ENCODE assay signal across 24 cellular contexts in the genomic region with DNA sequence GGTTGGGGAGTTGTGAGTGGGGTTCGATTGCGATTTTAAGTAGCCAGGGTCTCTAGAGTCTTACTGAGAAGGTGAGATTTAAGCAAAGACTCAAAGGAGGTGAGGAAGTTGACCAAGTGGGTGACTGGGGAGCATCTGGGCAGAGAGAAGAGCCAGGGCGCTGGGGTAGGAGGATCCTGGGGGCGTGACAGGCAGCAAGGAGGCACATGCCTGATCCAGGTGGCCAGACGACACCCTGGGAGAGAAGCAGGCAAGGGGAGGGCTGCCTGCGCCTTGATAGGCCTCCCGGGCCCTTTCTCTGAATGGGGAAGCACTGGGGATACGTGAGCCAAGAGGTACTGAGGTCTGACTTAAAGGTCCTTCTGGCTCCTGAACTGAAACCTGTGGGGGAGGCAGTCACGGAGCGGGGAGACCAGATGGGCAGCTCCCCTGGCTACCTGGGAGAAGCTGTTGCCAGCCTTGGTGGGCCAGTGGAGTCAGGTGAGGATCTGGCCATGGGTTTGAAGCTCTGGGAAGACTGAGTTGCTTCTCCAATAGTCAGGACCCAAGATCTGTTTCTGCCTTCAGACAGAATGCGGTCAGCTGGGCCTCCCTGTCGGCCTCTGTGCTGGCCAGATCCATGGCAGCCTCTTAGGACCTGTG. TPM values are rescaled to one million over a fixed set of nuclear protein-coding genes. Genes with fewer than 3 reads are reported as not detected.
A peak's percentile ranks its signal among the peaks of the same experiment; 100 is the strongest.
DNase-seq lines count a peak whose midpoint lies in the region; ATAC-seq and TF ChIP-seq lines count a peak whose summit lies in the region.
"Had no signal": no experiment of that assay in that cellular context is flagged by ENCODE, and none has a peak within 500 bp of the region (broad histone marks: within the 10 kb centered on the region; RNA-seq: fewer than 3 reads in every experiment).

No MANE protein-coding gene starts in this region.

- no peak overlapping the region for H2AFZ ChIP-seq in neural progenitor cell (replicated peaks)

- peaks cover 5% of the 10 kb centered on the region for H3F3A ChIP-seq in neural progenitor cell (ENCODE audit: low read depth)

- H3K27ac Mint-ChIP-seq in activated T-helper 17 cell treated with anti-CD3 and anti-CD28 coated beads, Interleukin-2, amount 50 U/mL, for 72 hours = peak overlapping the region; percentile 58
- peak overlapping the region; percentile 27 for H3K27ac Mint-ChIP-seq in neural progenitor cell
- H3K27ac Mint-ChIP-seq: mesothelial cell of epicardium had no signal

- H3K4me3 Mint-ChIP-seq in activated T-helper 17 cell treated with anti-CD3 and anti-CD28 coated beads, Interleukin-2, amount 50 U/mL, for 72 hours = no peak overlapping the region
- peak overlapping the region; percentile 44 for H3K4me3 Mint-ChIP-seq in neural progenitor cell
- H3K4me3 Mint-ChIP-seq: immature natural killer cell, mesothelial cell of epicardium had no signal

- TF ChIP-seq CTCF in neural progenitor cell (IDR thresholded peaks at IDR 0.05) = no peak

- H3K9me3 Mint-ChIP-seq in activated T-helper 17 cell treated with anti-CD3 and anti-CD28 coated beads, Interleukin-2, amount 50 U/mL, for 72 hours = no peaks in the 10 kb centered on the region
- H3K9me3 Mint-ChIP-seq in neural progenitor cell = no peaks in the 10 kb centered on the region
- H3K9me3 Mint-ChIP-seq: CD4-positive, CD25-positive, alpha-beta regulatory T cell; immature natural killer cell; mesothelial cell of epicardium had no signal

- H3K27me3 ChIP-seq in BLaER1 = no peaks in the 10 kb centered on the region
- no peaks in the 10 kb centered on the region for H3K27me3 ChIP-seq in neural progenitor cell
- H3K27me3 ChIP-seq: adrenal gland, breast epithelium, testis had no signal

- peaks cover 86% of the 10 kb centered on the region for H3K4me1 ChIP-seq in BLaER1
- peaks cover 8% of the 10 kb centered on the region for H3K4me1 ChIP-seq in neural progenitor cell

- H3K9ac ChIP-seq in BLaER1 (no peak overlapping the region), neural progenitor cell (no peak overlapping the region)
- H3K9ac ChIP-seq: KMS-11 had no signal

- no peak overlapping the region for H3K4me2 ChIP-seq in BLaER1
- no peak overlapping the region for H3K4me2 ChIP-seq in neural progenitor cell
- H3K4me2 ChIP-seq: KMS-11 had no signal

- H3K36me3 ChIP-seq in BLaER1 (peaks cover 44% of the 10 kb centered on the region), neural progenitor cell (no peaks in the 10 kb centered on the region)
- H3K36me3 ChIP-seq: breast epithelium had no signal

- in situ Hi-C loops in G401 (cut with HindIII; ENCODE audit: low sequenced_read_pairs) = no loop called here

- DNase-seq in G401 (ENCODE audit: low spot score) (peak; percentile 60), neural progenitor cell (ENCODE audit: low spot score) (no peak), SIG-M5 (lab: John Stamatoyannopoulos, UW) (no peak), SHP77 treated with DMSO at 0.1 percent for 48 hours (lab: John Stamatoyannopoulos, UW) (no peak), amniotic stem cell (lab: John Stamatoyannopoulos, UW) (no peak)
- DNase-seq: activated CD4-positive, alpha-beta T cell treated with anti-CD3 and anti-CD28 coated beads for 48 hours; activated CD8-positive, alpha-beta memory T cell treated with anti-CD3 and anti-CD28 coated beads, Interleukin-2, amount 50 U/mL, for 4 hours; activated gamma-delta T cell treated with Interleukin-2 at 50 U/mL for 16 hours; adrenal gland; CD4-positive, CD25-positive, alpha-beta regulatory T cell; GF-D8; immature natural killer cell; NCI-H146; NCI-H69; testis had no signal

- peaks cover 14% of the 10 kb centered on the region for H3K4me1 Mint-ChIP-seq in activated T-helper 17 cell treated with anti-CD3 and anti-CD28 coated beads, Interleukin-2, amount 50 U/mL, for 72 hours
- H3K4me1 Mint-ChIP-seq in neural progenitor cell = peaks cover 14% of the 10 kb centered on the region

- H4K20me1 ChIP-seq in BLaER1 (peaks cover 89% of the 10 kb centered on the region), neural progenitor cell (ENCODE audit: low read depth) (peaks cover 14% of the 10 kb centered on the region)

- H3K27ac ChIP-seq in BLaER1 (0 out of 2 replicates have a peak overlapping the region, but pooled peaks have one; percentile 70), neural progenitor cell (no peak overlapping the region)
- H3K27ac ChIP-seq: adrenal gland, KMS-11, testis had no signal

- no peaks in the 10 kb centered on the region for H3K9me3 ChIP-seq in BLaER1
- no peaks in the 10 kb centered on the region for H3K9me3 ChIP-seq in neural progenitor cell (ENCODE audit: low read depth)
- H3K9me3 ChIP-seq: adrenal gland, breast epithelium, testis had no signal

- H3K27me3 Mint-ChIP-seq in activated T-helper 17 cell treated with anti-CD3 and anti-CD28 coated beads, Interleukin-2, amount 50 U/mL, for 72 hours = no peaks in the 10 kb centered on the region
- peaks cover 2% of the 10 kb centered on the region for H3K27me3 Mint-ChIP-seq in neural progenitor cell (ENCODE audit: insufficient read depth, low read depth)
- H3K27me3 Mint-ChIP-seq: CD4-positive, CD25-positive, alpha-beta regulatory T cell had no signal

- H3K4me3 ChIP-seq in BLaER1 = no peak overlapping the region
- no peak overlapping the region for H3K4me3 ChIP-seq in neural progenitor cell
- H3K4me3 ChIP-seq: adrenal gland, breast epithelium, testis had no signal

- H3K79me2 ChIP-seq in neural progenitor cell (ENCODE audit: low read depth) = peaks cover 23% of the 10 kb centered on the region

- H3K36me3 Mint-ChIP-seq in activated T-helper 17 cell treated with anti-CD3 and anti-CD28 coated beads, Interleukin-2, amount 50 U/mL, for 72 hours (ENCODE audit: low read depth) = peaks cover 18% of the 10 kb centered on the region
- peaks cover 4% of the 10 kb centered on the region for H3K36me3 Mint-ChIP-seq in neural progenitor cell
- H3K36me3 Mint-ChIP-seq: CD4-positive, CD25-positive, alpha-beta regulatory T cell; immature natural killer cell; mesothelial cell of epicardium had no signal

- no peak for ATAC-seq in activated T-helper 17 cell treated with anti-CD3 and anti-CD28 coated beads, Interleukin-2, amount 50 U/mL, for 72 hours (replicated peaks)
- no peak for ATAC-seq in HG03460 (IDR thresholded peaks at IDR 0.05; ENCODE audit: unreplicated experiment)
- ATAC-seq: left lobe of liver had no signal

RNA-seq across cellular contexts. Expression of gene ZBTB48, which starts 5.4 kb away (rescaled TPM):
- total RNA-seq in G401 (2014; rRNA removed; shearing (Covaris generic)) = 24.1 and 27.7 TPM in 2 replicates
- 10 to 100 TPM; 22.0 to 28.5 TPM for total RNA-seq in activated T-helper 17 cell treated with anti-CD3 and anti-CD28 coated beads, Interleukin-2, amount 50 U/mL, for 72 hours
- total RNA-seq in neural progenitor cell (ENCODE audit: low replicate concordance) = 18.3 and 28.3 TPM in 2 replicates

RNA-seq across cellular contexts. Expression of gene KLHL21, which starts 17.5 kb away (rescaled TPM):
- 39.6 and 44.3 TPM in 2 replicates for total RNA-seq in G401 (2014; rRNA removed; shearing (Covaris generic))
- total RNA-seq in activated T-helper 17 cell treated with anti-CD3 and anti-CD28 coated beads, Interleukin-2, amount 50 U/mL, for 72 hours = 10 to 100 TPM; 32.3 to 35.3 TPM
- 4.8 and 7.2 TPM in 2 replicates for total RNA-seq in neural progenitor cell (ENCODE audit: low replicate concordance)

RNA-seq across cellular contexts. Expression of gene PHF13, which starts 28.3 kb away (rescaled TPM):
- total RNA-seq in G401 (2014; rRNA removed; shearing (Covaris generic)) = 23.0 and 34.2 TPM in 2 replicates
- 10 to 100 TPM; 14.8 to 23.7 TPM for total RNA-seq in activated T-helper 17 cell treated with anti-CD3 and anti-CD28 coated beads, Interleukin-2, amount 50 U/mL, for 72 hours
- total RNA-seq in neural progenitor cell (ENCODE audit: low replicate concordance) = 32.0 and 35.6 TPM in 2 replicates

RNA-seq across cellular contexts. Expression of gene TAS1R1, which starts 30.1 kb away (rescaled TPM):
- total RNA-seq in G401 (2014; rRNA removed; shearing (Covaris generic)) = not detected in 2 replicates
- not detected for total RNA-seq in activated T-helper 17 cell treated with anti-CD3 and anti-CD28 coated beads, Interleukin-2, amount 50 U/mL, for 72 hours
- total RNA-seq in neural progenitor cell (ENCODE audit: low replicate concordance) = not detected in 2 replicates
- total RNA-seq: CD4-positive, CD25-positive, alpha-beta regulatory T cell; dermis microvascular lymphatic vessel endothelial cell; mesothelial cell of epicardium; pulmonary artery endothelial cell had no signal

RNA-seq across cellular contexts. Expression of gene NOL9, which starts 30.9 kb away (rescaled TPM):
- total RNA-seq in G401 (2014; rRNA removed; shearing (Covaris generic)) = 26.1 and 33.9 TPM in 2 replicates
- total RNA-seq in activated T-helper 17 cell treated with anti-CD3 and anti-CD28 coated beads, Interleukin-2, amount 50 U/mL, for 72 hours = 10 to 100 TPM; 33.2 to 58.0 TPM
- 28.1 and 48.0 TPM in 2 replicates for total RNA-seq in neural progenitor cell (ENCODE audit: low replicate concordance)
